In the genomic region with DNA sequence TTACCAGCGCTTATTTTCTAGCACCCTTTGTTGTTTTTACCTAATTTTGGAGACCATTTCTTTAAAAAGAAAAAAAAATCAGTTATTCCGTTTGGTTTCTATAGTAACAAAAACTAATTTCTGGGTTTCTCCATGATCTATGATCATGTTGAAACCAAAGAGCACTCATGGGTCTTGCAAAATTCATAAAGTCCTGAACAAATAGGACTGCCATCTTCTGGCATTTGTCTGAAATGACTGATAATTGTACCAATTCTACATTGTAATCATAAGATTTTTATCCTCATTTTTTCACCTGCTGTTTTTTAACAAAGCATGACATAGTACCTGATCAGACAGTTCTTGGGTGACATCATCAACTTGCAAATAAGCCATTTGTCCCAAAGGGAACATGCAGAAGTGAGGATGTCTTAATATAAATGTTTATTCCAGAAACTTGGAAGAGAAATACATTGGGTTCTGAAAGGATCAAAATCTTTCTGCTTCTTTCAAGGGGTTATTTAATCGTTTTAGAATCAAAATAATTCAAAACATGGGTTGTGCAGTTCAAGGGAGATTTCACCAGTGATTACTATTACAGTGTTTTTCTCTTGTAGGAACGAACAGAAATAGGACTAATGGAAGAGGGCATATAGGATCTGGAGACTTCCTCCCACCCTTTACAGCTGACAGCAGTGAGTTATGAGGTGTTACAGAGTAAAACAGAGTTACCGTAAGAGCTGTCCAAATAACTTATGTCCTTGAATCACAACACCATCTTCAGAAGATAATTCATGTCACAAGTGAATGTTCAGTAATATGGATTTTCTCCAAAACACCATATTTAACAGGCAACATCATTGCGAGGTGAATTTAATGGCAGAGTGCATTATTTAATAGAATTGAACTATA, we compare ENCODE assay signal across 3 cellular contexts.
TF ChIP-seq lines count a peak whose summit lies in the region.

No MANE protein-coding gene starts in this region.

TF ChIP-seq in Ishikawa, 13 proteins besides CTCF, POLR2A, EP300 and RAD21 (continued from another document):
- TF ChIP-seq EGR1 (IDR thresholded peaks at IDR 0.05) (no peak), CEBPB (IDR thresholded peaks at IDR 0.05) (no peak), ZBTB7A (IDR thresholded peaks at IDR 0.05; ENCODE audit: low read depth) (no peak), YY1 (IDR thresholded peaks at IDR 0.05; ENCODE audit: low read depth) (no peak), TAF1 (IDR thresholded peaks at IDR 0.05; ENCODE audit: low read depth) (no peak), NFIC (IDR thresholded peaks at IDR 0.05) (no peak), REST (IDR thresholded peaks at IDR 0.05; ENCODE audit: low read depth) (no peak), MAX (IDR thresholded peaks at IDR 0.05) (no peak)
- TF ChIP-seq, protein P1, sequence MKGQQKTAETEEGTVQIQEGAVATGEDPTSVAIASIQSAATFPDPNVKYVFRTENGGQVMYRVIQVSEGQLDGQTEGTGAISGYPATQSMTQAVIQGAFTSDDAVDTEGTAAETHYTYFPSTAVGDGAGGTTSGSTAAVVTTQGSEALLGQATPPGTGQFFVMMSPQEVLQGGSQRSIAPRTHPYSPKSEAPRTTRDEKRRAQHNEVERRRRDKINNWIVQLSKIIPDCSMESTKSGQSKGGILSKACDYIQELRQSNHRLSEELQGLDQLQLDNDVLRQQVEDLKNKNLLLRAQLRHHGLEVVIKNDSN (IDR thresholded peaks at IDR 0.05), result no peak

TF ChIP-seq in GM12878, 131 proteins besides CTCF, POLR2A, EP300 and RAD21 (continued from another document):
- TF ChIP-seq PBX3 (IDR thresholded peaks at IDR 0.05; ENCODE audit: insufficient replicate concordance, low read depth, low read length), result no peak
- TF ChIP-seq PAX5 (IDR thresholded peaks at IDR 0.05; ENCODE audit: borderline replicate concordance, low read depth, low read length), result no peak
- no peak for TF ChIP-seq MAX (IDR thresholded peaks at IDR 0.05; ENCODE audit: low read depth, low read length)
- no peak for TF ChIP-seq POU2F2 (IDR thresholded peaks at IDR 0.05; ENCODE audit: borderline replicate concordance, low read depth, low read length)
- no peak for TF ChIP-seq EGR1 (IDR thresholded peaks at IDR 0.05; ENCODE audit: borderline replicate concordance in 1 of 2, low read depth in 2 of 2, low read length in 2 of 2)
- TF ChIP-seq EZH2 (IDR thresholded peaks at IDR 0.05; ENCODE audit: borderline replicate concordance, control insufficient read depth, low read depth, low read length), result no peak
- no peak for TF ChIP-seq RUNX3 (IDR thresholded peaks at IDR 0.05; ENCODE audit: low read length)
- TF ChIP-seq, protein P1 (IDR thresholded peaks at IDR 0.05; ENCODE audit: borderline replicate concordance, extremely low read length, insufficient read depth, low read depth, low read length), result no peak
- no peak for TF ChIP-seq BCL3 (IDR thresholded peaks at IDR 0.05; ENCODE audit: borderline replicate concordance, insufficient read depth, low read depth, low read length, poor library complexity, severe bottlenecking)
- no peak for TF ChIP-seq FOS (IDR thresholded peaks at IDR 0.05; ENCODE audit: borderline replicate concordance, extremely low read depth, insufficient read length)
- no peak for TF ChIP-seq HDAC2 (IDR thresholded peaks at IDR 0.05)
- TF ChIP-seq ZZZ3 (IDR thresholded peaks at IDR 0.05; ENCODE audit: control insufficient read depth, insufficient read length, low read depth), result no peak
- TF ChIP-seq TBL1XR1 (IDR thresholded peaks at IDR 0.05; ENCODE audit: low read depth, low read length), result no peak
- no peak for TF ChIP-seq SMAD5 (IDR thresholded peaks at IDR 0.05; ENCODE audit: low read depth)
- no peak for TF ChIP-seq NKRF (conservative IDR thresholded peaks at IDR 0.05)
- no peak for TF ChIP-seq NR2C2 (IDR thresholded peaks at IDR 0.05; ENCODE audit: borderline replicate concordance, control insufficient read depth, insufficient read length, low read depth)
- no peak for TF ChIP-seq EED (IDR thresholded peaks at IDR 0.05; ENCODE audit: low read depth)
- no peak for TF ChIP-seq HCFC1 (IDR thresholded peaks at IDR 0.05; ENCODE audit: low read length)

TF ChIP-seq in HepG2, 621 proteins besides CTCF, POLR2A, EP300 and RAD21 (continued from another document):
- TF ChIP-seq ARID3A (IDR thresholded peaks at IDR 0.05; ENCODE audit: low read depth, low read length) (no peak), ATF7 (IDR thresholded peaks at IDR 0.05) (peak; percentile 86), ATF7 (CRISPR knock-in tag; IDR thresholded peaks at IDR 0.05) (no peak), ATM (IDR thresholded peaks at IDR 0.05; ENCODE audit: borderline replicate concordance) (no peak), ZNF576 (CRISPR knock-in tag; IDR thresholded peaks at IDR 0.05) (no peak), POGZ (CRISPR knock-in tag; IDR thresholded peaks at IDR 0.05) (no peak), MAZ (IDR thresholded peaks at IDR 0.05; ENCODE audit: borderline replicate concordance, low read depth, low read length) (no peak), MAZ (CRISPR knock-in tag; IDR thresholded peaks at IDR 0.05; ENCODE audit: low read depth) (no peak), STAG1 (CRISPR knock-in tag; IDR thresholded peaks at IDR 0.05) (0 out of 2 replicates have a peak, but pooled peaks have one; percentile 14), ZNF7 (CRISPR knock-in tag; IDR thresholded peaks at IDR 0.05) (no peak), ZNF274 (CRISPR knock-in tag; IDR thresholded peaks at IDR 0.05) (no peak), CBX1 (IDR thresholded peaks at IDR 0.05; ENCODE audit: low read depth) (no peak)
- TF ChIP-seq, protein P2, sequence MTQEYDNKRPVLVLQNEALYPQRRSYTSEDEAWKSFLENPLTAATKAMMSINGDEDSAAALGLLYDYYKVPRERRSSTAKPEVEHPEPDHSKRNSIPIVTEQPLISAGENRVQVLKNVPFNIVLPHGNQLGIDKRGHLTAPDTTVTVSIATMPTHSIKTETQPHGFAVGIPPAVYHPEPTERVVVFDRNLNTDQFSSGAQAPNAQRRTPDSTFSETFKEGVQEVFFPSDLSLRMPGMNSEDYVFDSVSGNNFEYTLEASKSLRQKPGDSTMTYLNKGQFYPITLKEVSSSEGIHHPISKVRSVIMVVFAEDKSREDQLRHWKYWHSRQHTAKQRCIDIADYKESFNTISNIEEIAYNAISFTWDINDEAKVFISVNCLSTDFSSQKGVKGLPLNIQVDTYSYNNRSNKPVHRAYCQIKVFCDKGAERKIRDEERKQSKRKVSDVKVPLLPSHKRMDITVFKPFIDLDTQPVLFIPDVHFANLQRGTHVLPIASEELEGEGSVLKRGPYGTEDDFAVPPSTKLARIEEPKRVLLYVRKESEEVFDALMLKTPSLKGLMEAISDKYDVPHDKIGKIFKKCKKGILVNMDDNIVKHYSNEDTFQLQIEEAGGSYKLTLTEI (CRISPR knock-in tag; conservative IDR thresholded peaks at IDR 0.05), result no peak
- TF ChIP-seq, protein P3, sequence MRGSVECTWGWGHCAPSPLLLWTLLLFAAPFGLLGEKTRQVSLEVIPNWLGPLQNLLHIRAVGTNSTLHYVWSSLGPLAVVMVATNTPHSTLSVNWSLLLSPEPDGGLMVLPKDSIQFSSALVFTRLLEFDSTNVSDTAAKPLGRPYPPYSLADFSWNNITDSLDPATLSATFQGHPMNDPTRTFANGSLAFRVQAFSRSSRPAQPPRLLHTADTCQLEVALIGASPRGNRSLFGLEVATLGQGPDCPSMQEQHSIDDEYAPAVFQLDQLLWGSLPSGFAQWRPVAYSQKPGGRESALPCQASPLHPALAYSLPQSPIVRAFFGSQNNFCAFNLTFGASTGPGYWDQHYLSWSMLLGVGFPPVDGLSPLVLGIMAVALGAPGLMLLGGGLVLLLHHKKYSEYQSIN (CRISPR knock-in tag; IDR thresholded peaks at IDR 0.05; ENCODE audit: borderline replicate concordance), result no peak
- TF ChIP-seq, protein P4, sequence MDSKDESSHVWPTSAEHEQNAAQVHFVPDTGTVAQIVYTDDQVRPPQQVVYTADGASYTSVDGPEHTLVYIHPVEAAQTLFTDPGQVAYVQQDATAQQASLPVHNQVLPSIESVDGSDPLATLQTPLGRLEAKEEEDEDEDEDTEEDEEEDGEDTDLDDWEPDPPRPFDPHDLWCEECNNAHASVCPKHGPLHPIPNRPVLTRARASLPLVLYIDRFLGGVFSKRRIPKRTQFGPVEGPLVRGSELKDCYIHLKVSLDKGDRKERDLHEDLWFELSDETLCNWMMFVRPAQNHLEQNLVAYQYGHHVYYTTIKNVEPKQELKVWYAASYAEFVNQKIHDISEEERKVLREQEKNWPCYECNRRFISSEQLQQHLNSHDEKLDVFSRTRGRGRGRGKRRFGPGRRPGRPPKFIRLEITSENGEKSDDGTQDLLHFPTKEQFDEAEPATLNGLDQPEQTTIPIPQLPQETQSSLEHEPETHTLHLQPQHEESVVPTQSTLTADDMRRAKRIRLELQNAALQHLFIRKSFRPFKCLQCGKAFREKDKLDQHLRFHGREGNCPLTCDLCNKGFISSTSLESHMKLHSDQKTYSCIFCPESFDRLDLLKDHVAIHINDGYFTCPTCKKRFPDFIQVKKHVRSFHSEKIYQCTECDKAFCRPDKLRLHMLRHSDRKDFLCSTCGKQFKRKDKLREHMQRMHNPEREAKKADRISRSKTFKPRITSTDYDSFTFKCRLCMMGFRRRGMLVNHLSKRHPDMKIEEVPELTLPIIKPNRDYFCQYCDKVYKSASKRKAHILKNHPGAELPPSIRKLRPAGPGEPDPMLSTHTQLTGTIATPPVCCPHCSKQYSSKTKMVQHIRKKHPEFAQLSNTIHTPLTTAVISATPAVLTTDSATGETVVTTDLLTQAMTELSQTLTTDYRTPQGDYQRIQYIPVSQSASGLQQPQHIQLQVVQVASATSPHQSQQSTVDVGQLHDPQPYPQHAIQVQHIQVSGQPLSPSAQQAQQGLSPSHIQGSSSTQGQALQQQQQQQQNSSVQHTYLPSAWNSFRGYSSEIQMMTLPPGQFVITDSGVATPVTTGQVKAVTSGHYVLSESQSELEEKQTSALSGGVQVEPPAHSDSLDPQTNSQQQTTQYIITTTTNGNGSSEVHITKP (CRISPR knock-in tag; IDR thresholded peaks at IDR 0.05; ENCODE audit: low read depth), result no peak
- TF ChIP-seq, protein P5, sequence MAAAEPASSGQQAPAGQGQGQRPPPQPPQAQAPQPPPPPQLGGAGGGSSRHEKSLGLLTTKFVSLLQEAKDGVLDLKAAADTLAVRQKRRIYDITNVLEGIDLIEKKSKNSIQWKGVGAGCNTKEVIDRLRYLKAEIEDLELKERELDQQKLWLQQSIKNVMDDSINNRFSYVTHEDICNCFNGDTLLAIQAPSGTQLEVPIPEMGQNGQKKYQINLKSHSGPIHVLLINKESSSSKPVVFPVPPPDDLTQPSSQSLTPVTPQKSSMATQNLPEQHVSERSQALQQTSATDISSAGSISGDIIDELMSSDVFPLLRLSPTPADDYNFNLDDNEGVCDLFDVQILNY (CRISPR knock-in tag; conservative IDR thresholded peaks at IDR 0.05), result no peak
